Comparison of ENCODE assay signal across 16 cellular contexts in the genomic region with DNA sequence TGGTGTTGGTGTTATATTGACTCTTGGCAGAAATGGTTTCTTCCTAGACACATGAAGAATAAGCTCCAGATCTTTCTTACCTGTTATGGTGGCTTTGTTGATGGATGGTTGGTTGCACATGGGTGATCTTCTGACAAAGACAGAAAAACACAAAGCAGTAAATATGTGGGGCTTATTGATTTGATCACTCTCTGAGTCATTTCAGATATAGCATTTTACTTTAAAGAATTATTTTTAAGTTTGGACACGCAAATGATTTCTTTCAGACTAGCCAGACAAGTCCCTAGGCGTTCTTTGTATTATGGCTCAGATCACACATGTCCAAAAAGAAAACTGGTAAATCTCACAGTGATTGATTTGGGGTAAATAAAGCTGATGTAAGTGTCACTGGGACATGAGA.
A peak's percentile ranks its signal among the peaks of the same experiment; 100 is the strongest.
DNase-seq lines count a peak whose midpoint lies in the region; ATAC-seq, FAIRE-seq and TF ChIP-seq lines count a peak whose summit lies in the region.
"Had no signal": no experiment of that assay in that cellular context is flagged by ENCODE, and none has a peak within 500 bp of the region (broad histone marks: within the 10 kb centered on the region; RNA-seq: fewer than 3 reads in every experiment).

No MANE protein-coding gene starts in this region.

- H3K27ac Mint-ChIP-seq in activated T-helper 2 cell treated with anti-CD3 and anti-CD28 coated beads, Interferon-gamma antibody, Interleukin-2, Interleukin-4, amounts not matched to agents 10 μg/mL and 5 μg/mL and 100 μg/mL, durations not matched to agents 14 hours and 24 hours and 36 hours: no peak overlapping the region

- peaks cover 3% of the 10 kb centered on the region for H3K36me3 Mint-ChIP-seq in activated T-helper 2 cell treated with anti-CD3 and anti-CD28 coated beads, Interferon-gamma antibody, Interleukin-2, Interleukin-4, amounts not matched to agents 10 μg/mL and 5 μg/mL and 100 μg/mL, durations not matched to agents 14 hours and 24 hours and 36 hours (ENCODE audit: low read depth)

- ATAC-seq in HG02571 (IDR thresholded peaks at IDR 0.05; ENCODE audit: unreplicated experiment) (peak; percentile 64), HG03159 (IDR thresholded peaks at IDR 0.05; ENCODE audit: unreplicated experiment) (peak; percentile 77)
- ATAC-seq: A549, psoas muscle had no signal

- DNase-seq in GM12864 (ENCODE audit: low read depth) (peak; percentile 53), GM19239 (ENCODE audit: insufficient read length, low spot score) (peak; percentile 6), NCI-H526 treated with DMSO at 0.1 percent for 48 hours (lab: John Stamatoyannopoulos, UW) (no peak), H7 (no peak), GF-D8 (lab: John Stamatoyannopoulos, UW) (no peak)
- no peak for DNase-seq in activated T-helper 2 cell treated with anti-CD3 and anti-CD28 coated beads, Interferon-gamma antibody, Interleukin-2, Interleukin-4, amounts not matched to agents 10 μg/mL and 5 μg/mL and 100 μg/mL, durations not matched to agents 14 hours and 24 hours and 36 hours (ENCODE audit: low spot score)
- DNase-seq: activated CD4-positive, alpha-beta T cell treated with anti-CD3 and anti-CD28 coated beads for 4 hours; activated gamma-delta T cell treated with Interleukin-2 at 50 U/mL for 16 hours; cerebellar nuclear complex; NCI-H1930; psoas muscle; stimulated activated CD4-positive, alpha-beta T cell treated with anti-CD3 and anti-CD28 coated beads, Interleukin-4, amount 100 ng/mL, for 4 hours had no signal

- peaks cover 22% of the 10 kb centered on the region for H3K27me3 Mint-ChIP-seq in activated T-helper 2 cell treated with anti-CD3 and anti-CD28 coated beads, Interferon-gamma antibody, Interleukin-2, Interleukin-4, amounts not matched to agents 10 μg/mL and 5 μg/mL and 100 μg/mL, durations not matched to agents 14 hours and 24 hours and 36 hours (ENCODE audit: low read depth)

- intact Hi-C loops in activated T-helper 2 cell treated with anti-CD3 and anti-CD28 coated beads, Interferon-gamma antibody, Interleukin-2, Interleukin-4, amounts not matched to agents 10 μg/mL and 5 μg/mL and 100 μg/mL, durations not matched to agents 14 hours and 24 hours and 36 hours (cut with micrococcal nuclease): no loop called here

- H3K4me3 ChIP-seq in GM12864 (ENCODE audit: low read depth, low read length) (no peak overlapping the region), H7 (ENCODE audit: insufficient read depth, low read depth, low read length) (no peak overlapping the region)
- H3K4me3 ChIP-seq: A549, esophagus muscularis mucosa, psoas muscle had no signal

- no peaks in the 10 kb centered on the region for H3K9me3 Mint-ChIP-seq in activated T-helper 2 cell treated with anti-CD3 and anti-CD28 coated beads, Interferon-gamma antibody, Interleukin-2, Interleukin-4, amounts not matched to agents 10 μg/mL and 5 μg/mL and 100 μg/mL, durations not matched to agents 14 hours and 24 hours and 36 hours

- H3K36me3 ChIP-seq in H7 (replicated peaks; ENCODE audit: control insufficient read depth, insufficient read depth, low read length): no peaks in the 10 kb centered on the region

- FAIRE-seq in GM19239 (lab: Jason Lieb, UNC): peak; percentile 73

- no peaks in the 10 kb centered on the region for H3K27me3 ChIP-seq in H7 (ENCODE audit: control insufficient read depth, insufficient read depth, low read length)
- H3K27me3 ChIP-seq: esophagus muscularis mucosa had no signal

- peaks cover 24% of the 10 kb centered on the region for H3K4me1 Mint-ChIP-seq in activated T-helper 2 cell treated with anti-CD3 and anti-CD28 coated beads, Interferon-gamma antibody, Interleukin-2, Interleukin-4, amounts not matched to agents 10 μg/mL and 5 μg/mL and 100 μg/mL, durations not matched to agents 14 hours and 24 hours and 36 hours (ENCODE audit: low read depth)

- H3K4me3 Mint-ChIP-seq in activated T-helper 2 cell treated with anti-CD3 and anti-CD28 coated beads, Interferon-gamma antibody, Interleukin-2, Interleukin-4, amounts not matched to agents 10 μg/mL and 5 μg/mL and 100 μg/mL, durations not matched to agents 14 hours and 24 hours and 36 hours (ENCODE audit: low read depth): no peak overlapping the region

- no peak for TF ChIP-seq CTCF in GM12864 (IDR thresholded peaks at IDR 0.05; ENCODE audit: low read depth, low read length, missing control alignments)

Comparison
In these comparisons a context has a peak if more than half of its experiments do, and no peak if none do; other contexts are left out.
1. DNase-seq: peak in GM12864 (single experiment) and GM19239 (single experiment); none in NCI-H526 treated with DMSO at 0.1 percent for 48 hours (single experiment), H7 (single experiment), GF-D8 (single experiment) and activated T-helper 2 cell treated with anti-CD3 and anti-CD28 coated beads, Interferon-gamma antibody, Interleukin-2, Interleukin-4, amounts not matched to agents 10 μg/mL and 5 μg/mL and 100 μg/mL, durations not matched to agents 14 hours and 24 hours and 36 hours (single experiment).